7 cellular contexts compared by ENCODE assay signal in genomic region chr14:28756896-28757570, GRCh38. TPM values are rescaled to one million over a fixed set of nuclear protein-coding genes. Genes with fewer than 3 reads are reported as not detected.
DNase-seq lines count a peak whose midpoint lies in the region; ATAC-seq and TF ChIP-seq lines count a peak whose summit lies in the region.

No MANE protein-coding gene starts in this region.

- TF ChIP-seq CTCF in PC-3 (conservative IDR thresholded peaks at IDR 0.05; ENCODE audit: low read depth, low read length) = peak; percentile 88
- peak; percentile 83 for TF ChIP-seq CTCF in fibroblast of pulmonary artery (IDR thresholded peaks at IDR 0.05; ENCODE audit: low read length, missing control alignments)
- TF ChIP-seq CTCF in smooth muscle cell (IDR thresholded peaks at IDR 0.05; ENCODE audit: borderline replicate concordance, insufficient read depth, poor library complexity, severe bottlenecking) = peak; percentile 60
- TF ChIP-seq CTCF in tibial artery (IDR thresholded peaks at IDR 0.05) = no peak

- H3F3A ChIP-seq in PC-3 (ENCODE audit: low read length, unreplicated experiment) = no peaks in the 10 kb centered on the region
- H3F3A ChIP-seq in smooth muscle cell (ENCODE audit: low read depth) = no peaks in the 10 kb centered on the region

- intact Hi-C loops in PC-3 (cut with micrococcal nuclease) = loop anchor here (1.0 to 5.0 kb wide), 5 partner anchors 260 to 1458 kb away; no protein-coding TSS in a partner anchor
- intact Hi-C loops in tibial artery (cut with DNase I; ENCODE audit: low total_unique reads) = no loop called here

- H3K9ac ChIP-seq in PC-3 (ENCODE audit: low read length) (no peak overlapping the region), smooth muscle cell (ENCODE audit: low read depth) (no peak overlapping the region)

- no peaks in the 10 kb centered on the region for H3K79me2 ChIP-seq in PC-3 (ENCODE audit: low read length)
- H3K79me2 ChIP-seq in smooth muscle cell (ENCODE audit: low read depth) = no peaks in the 10 kb centered on the region

- no peaks in the 10 kb centered on the region for H3K9me2 ChIP-seq in PC-3 (replicated peaks; ENCODE audit: low read length)

- H3K4me2 ChIP-seq in PC-3 (ENCODE audit: low read length) = peak overlapping the region; percentile 73
- peak overlapping the region; percentile 62 for H3K4me2 ChIP-seq in smooth muscle cell

- no peaks in the 10 kb centered on the region for H3K36me3 ChIP-seq in PC-3 (ENCODE audit: low read depth, low read length)
- no peaks in the 10 kb centered on the region for H3K36me3 ChIP-seq in smooth muscle cell (ENCODE audit: low read depth)
- H3K36me3 ChIP-seq in tibial artery = no peaks in the 10 kb centered on the region

- no peak overlapping the region for H3K27ac ChIP-seq in PC-3 (ENCODE audit: low read length)
- no peak overlapping the region for H3K27ac ChIP-seq in smooth muscle cell (ENCODE audit: low read depth)
- no peak overlapping the region for H3K27ac ChIP-seq in tibial artery

- no TSS peak for BruUV-seq in PC-3 (replicated peaks; lab: Mats Ljungman, UMichigan)

- POLR2A ChIA-PET in PC-3 (lab: Charles Lee; ENCODE audit: unreplicated experiment) = interaction anchor here (0.6 kb wide), 1 partner anchor 939 kb away, joined by 5 read pairs; no protein-coding TSS in a partner anchor

- 2% methylated on average over 21 of the region's 21 CpGs for WGBS in smooth muscle cell (ENCODE audit: low lambda C conversion rate)

- peak overlapping the region; percentile 65 for H2AFZ ChIP-seq in PC-3 (ENCODE audit: low read length)
- H2AFZ ChIP-seq in smooth muscle cell (ENCODE audit: low read depth) = no peak overlapping the region

- DNase-seq in PC-3 (peak; percentile 63), fibroblast of pulmonary artery (ENCODE audit: low read depth) (peak; percentile 72), smooth muscle cell (lab: John Stamatoyannopoulos, UW; ENCODE audit: unreplicated experiment) (no peak), tibial artery (no peak), COR-L47 (lab: John Stamatoyannopoulos, UW) (no peak)
- DNase-seq in stimulated activated CD4-positive, alpha-beta T cell treated with anti-CD3 and anti-CD28 coated beads, Interleukin-4, amount 100 ng/mL, for 24 hours = no peak

- CTCF ChIA-PET in PC-3 (lab: Charles Lee) = interaction anchor here (0.7 to 1.6 kb wide), 3 partner anchors 48 to 1457 kb away, joined by 3 read pairs; no protein-coding TSS in a partner anchor

- H3K4me1 ChIP-seq in PC-3 (ENCODE audit: insufficient read depth, low read length) (peaks cover 4% of the 10 kb centered on the region; the same call in 1 of the 2 replicates), smooth muscle cell (ENCODE audit: low read depth) (peaks cover 23% of the 10 kb centered on the region), tibial artery (peaks cover 0 to 25% (median 13%) of the 10 kb centered on the region in 4 donors)

- peak overlapping the region; percentile 42 for H3K4me3 ChIP-seq in PC-3 (ENCODE audit: low read length)
- no peak overlapping the region for H3K4me3 ChIP-seq in fibroblast of pulmonary artery (replicated peaks; ENCODE audit: low read depth, low read length)
- no peak overlapping the region for H3K4me3 ChIP-seq in smooth muscle cell
- H3K4me3 ChIP-seq in tibial artery = no peak overlapping the region

- ATAC-seq in GM19463 (IDR thresholded peaks at IDR 0.05; ENCODE audit: unreplicated experiment) (peak; percentile 41), PC-3 (peak; percentile 70)

- H3K27me3 ChIP-seq in PC-3 (ENCODE audit: low read length) (peaks cover 75% of the 10 kb centered on the region), smooth muscle cell (ENCODE audit: low read depth) (peaks cover 86% of the 10 kb centered on the region), tibial artery (peaks cover 0 to 86% of the 10 kb centered on the region in 2 donors)

- H4K20me1 ChIP-seq in PC-3 (ENCODE audit: low read length) = 0 out of 2 replicates have a peak, but pooled peaks cover 7% of the 10 kb centered on the region
- no peaks in the 10 kb centered on the region for H4K20me1 ChIP-seq in smooth muscle cell (ENCODE audit: low read depth)

- no peaks in the 10 kb centered on the region for H3K9me3 ChIP-seq in PC-3 (ENCODE audit: low read length)
- no peaks in the 10 kb centered on the region for H3K9me3 ChIP-seq in smooth muscle cell (replicated peaks; ENCODE audit: low read depth)
- no peaks in the 10 kb centered on the region for H3K9me3 ChIP-seq in tibial artery

RNA-seq across cellular contexts. Expression of gene FOXG1, which starts 9.6 kb away (rescaled TPM):
- not detected in 2 replicates for total RNA-seq in PC-3 (2014; rRNA removed)
- not detected in 2 replicates for total RNA-seq in smooth muscle cell
- polyA plus RNA-seq in smooth muscle cell = not detected in 2 replicates

Comparison
In these comparisons a context has a peak if more than half of its experiments do, and no peak if none do; other contexts are left out.
1. DNase-seq: peak in PC-3 (single experiment) and fibroblast of pulmonary artery (single experiment); none in smooth muscle cell (single experiment), tibial artery (0 of 2), COR-L47 (single experiment) and stimulated activated CD4-positive, alpha-beta T cell treated with anti-CD3 and anti-CD28 coated beads, Interleukin-4, amount 100 ng/mL, for 24 hours (single experiment).
2. CTCF ChIP-seq: peak in PC-3 (single experiment), fibroblast of pulmonary artery (single experiment) and smooth muscle cell (single experiment); none in tibial artery (0 of 2).